ENCODE assay signal across 10 cellular contexts in the genomic region with DNA sequence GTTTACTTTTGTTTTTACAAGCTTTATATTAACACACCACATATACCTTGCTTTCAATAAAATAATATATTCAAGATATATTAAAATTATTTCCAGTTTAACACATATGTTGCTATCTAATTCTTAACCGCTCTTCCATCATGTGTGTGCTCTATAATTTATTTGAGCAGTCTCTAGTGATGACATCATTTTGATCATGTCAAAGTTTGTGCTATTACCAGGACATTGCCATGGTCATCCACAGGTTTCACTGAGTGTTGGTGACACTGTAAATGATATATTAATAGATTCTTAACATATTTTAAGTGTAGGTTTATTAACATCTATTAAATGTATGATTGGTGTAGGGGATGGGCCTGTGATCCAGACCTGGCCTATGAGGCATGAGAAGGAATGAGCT. TPM values are rescaled to one million over a fixed set of nuclear protein-coding genes. Genes with fewer than 3 reads are reported as not detected.
"Had no signal": no experiment of that assay in that cellular context is flagged by ENCODE, and none has a peak within 500 bp of the region (broad histone marks: within the 10 kb centered on the region; RNA-seq: fewer than 3 reads in every experiment).

No MANE protein-coding gene starts in this region.

- FAIRE-seq: H54, K562 had no signal

- H3K27ac Mint-ChIP-seq: GM23338, H9, HFFc6 had no signal

- H3K27ac ChIP-seq: HL-60 had no signal

- H3K9me3 Mint-ChIP-seq: GM23338, H9, HFFc6 had no signal

- H3K4me3 ChIP-seq: GM23338, K562 had no signal

- ATAC-seq: GM23338, K562 had no signal

- H3K4me3 Mint-ChIP-seq: GM23338, H9, HFFc6 had no signal

- DNase-seq: H9, HCEC 1CT, HFFc6, IMR-90 had no signal

RNA-seq across cellular contexts. Expression of a gene that starts 17.1 kb away (rescaled TPM):
- total RNA-seq: GM23338, H1, H9, HFFc6, HT1080, IMR-90, K562 had no signal
- polyA plus RNA-seq: GM23338, H1, IMR-90, K562 had no signal

RNA-seq across cellular contexts. Expression of a gene that starts 44.8 kb away (rescaled TPM):
- total RNA-seq: HFFc6, HT1080, IMR-90, K562 had no signal
- polyA plus RNA-seq: IMR-90, K562 had no signal
